9 cellular contexts compared by ENCODE assay signal in genomic region chr7:158782638-158783490, GRCh38. TPM values are rescaled to one million over a fixed set of nuclear protein-coding genes. Genes with fewer than 3 reads are reported as not detected.
DNase-seq lines count a peak whose midpoint lies in the region; ATAC-seq and TF ChIP-seq lines count a peak whose summit lies in the region.
"Had no signal": no experiment of that assay in that cellular context is flagged by ENCODE, and none has a peak within 500 bp of the region (broad histone marks: within the 10 kb centered on the region; RNA-seq: fewer than 3 reads in every experiment).

No MANE protein-coding gene starts in this region.

- no peaks in the 10 kb centered on the region for H3K36me3 Mint-ChIP-seq in natural killer cell

- H3K27me3 Mint-ChIP-seq in natural killer cell (ENCODE audit: low read depth in 2 of 2), result no peaks in the 10 kb centered on the region
- H3K27me3 Mint-ChIP-seq: central memory CD8-positive, alpha-beta T cell had no signal

- H3K4me1 Mint-ChIP-seq in natural killer cell, result peaks cover 11 to 20% of the 10 kb centered on the region in 2 donors

- DNase-seq in EL (peak; percentile 37), Panc1 (ENCODE audit: low read depth, low spot score) (peak; percentile 5), natural killer cell (no peak), HuH-7 (ENCODE audit: low spot score) (no peak), NCI-H1694 (lab: John Stamatoyannopoulos, UW) (no peak)
- no peak for DNase-seq in stimulated activated CD4-positive, alpha-beta T cell treated with anti-CD3 and anti-CD28 coated beads, Interleukin-2, amount 100 ng/mL, for 24 hours

- TF ChIP-seq CTCF in Panc1 (IDR thresholded peaks at IDR 0.05) (no peak; the same call in none of the 2 replicates), natural killer cell (IDR thresholded peaks at IDR 0.05) (peak; percentile 13)

- no TSS peak for BruUV-seq in Panc1 (replicated peaks; lab: Mats Ljungman, UMichigan)

- H3K9me3 ChIP-seq in Panc1 (ENCODE audit: control insufficient read depth, insufficient read depth, low read depth, low read length), result no peaks in the 10 kb centered on the region

- ATAC-seq in Panc1 (peak; percentile 81), esophagus mucosa (peak; percentile 67), natural killer cell (peak; percentile 48 to 61 (median 52)), HG02588 (IDR thresholded peaks at IDR 0.05; ENCODE audit: unreplicated experiment) (no peak)

- no peak overlapping the region for H3K27ac ChIP-seq in Panc1 (ENCODE audit: low read length)

- intact Hi-C loops in Panc1 (cut with micrococcal nuclease; ENCODE audit: unreplicated experiment), result no loop called here
- intact Hi-C loops in natural killer cell (cut with micrococcal nuclease), result no loop called here

- CTCF ChIA-PET in Panc1 (lab: Charles Lee), result interaction anchor here (1.0 kb wide), 1 partner anchor 17 kb away, joined by 4 read pairs; no protein-coding TSS in a partner anchor

- no peaks in the 10 kb centered on the region for H3K27me3 ChIP-seq in Panc1 (ENCODE audit: control insufficient read depth, insufficient read depth, low read length)

- in situ Hi-C loops in Panc1 (cut with HindIII; ENCODE audit: low pct_unique_long_range_greater_than_20kb, low sequenced_read_pairs), result no loop called here

- POLR2A ChIA-PET in Panc1 (lab: Charles Lee), result interaction anchor here (1.2 kb wide), 1 partner anchor 78 kb away, joined by 3 read pairs; the partner anchor contains the start of gene NCAPG2

- no peak overlapping the region for H3K27ac Mint-ChIP-seq in natural killer cell

- no peak overlapping the region for H3K4me3 ChIP-seq in Panc1 (ENCODE audit: low read depth in 2 of 2, low read length in 2 of 2)

- no peak overlapping the region for H3K4me3 Mint-ChIP-seq in natural killer cell
- H3K4me3 Mint-ChIP-seq: central memory CD8-positive, alpha-beta T cell had no signal

- H3K9me3 Mint-ChIP-seq in natural killer cell, result no peaks in the 10 kb centered on the region
- H3K9me3 Mint-ChIP-seq: central memory CD8-positive, alpha-beta T cell had no signal

- H3K36me3 ChIP-seq in Panc1 (ENCODE audit: control insufficient read depth, insufficient read depth, low read length), result peaks cover 7% of the 10 kb centered on the region

- no peaks in the 10 kb centered on the region for H3K4me1 ChIP-seq in Panc1 (ENCODE audit: control insufficient read depth, insufficient read depth, low read length)

RNA-seq across cellular contexts. Expression of gene ESYT2, which starts 46.4 kb away (rescaled TPM):
- total RNA-seq in Panc1 (2021; ENCODE audit: unreplicated experiment) (92.7 TPM), esophagus mucosa (41.4 TPM), natural killer cell (100 to 1,000 TPM; 137 to 163 (median 160) TPM)
- 73.6 TPM for polyA plus RNA-seq in Panc1 (2012; ENCODE audit: insufficient read length)

Comparison
In these comparisons a context has a peak if more than half of its experiments do, and no peak if none do; other contexts are left out.
1. DNase-seq: peak in EL (single experiment) and Panc1 (single experiment); none in natural killer cell (single experiment), HuH-7 (single experiment), stimulated activated CD4-positive, alpha-beta T cell treated with anti-CD3 and anti-CD28 coated beads, Interleukin-2, amount 100 ng/mL, for 24 hours (0 of 2) and NCI-H1694 (single experiment).